15 cellular contexts compared by ENCODE assay signal in genomic region chr12:110050927-110051326, GRCh38.
"Had no signal": no experiment of that assay in that cellular context is flagged by ENCODE, and none has a peak within 500 bp of the region (broad histone marks: within the 10 kb centered on the region; RNA-seq: fewer than 3 reads in every experiment).

No MANE protein-coding gene starts in this region.

- DNase-seq: activated CD4-positive, alpha-beta T cell treated with anti-CD3 and anti-CD28 coated beads, Interleukin-2, amount 10 ng/mL, durations not matched to agents 7 days and 5 days; activated CD8-positive, alpha-beta memory T cell treated with anti-CD3 and anti-CD28 coated beads, Interleukin-2, amount 50 U/mL, for 4 hours; activated naive CD4-positive, alpha-beta T cell treated with anti-CD3 and anti-CD28 coated beads for 36 hours; activated T-cell treated with anti-CD3 and anti-CD28 coated beads, Interleukin-2, amount 50 U/mL, for 4 hours; central memory CD4-positive, alpha-beta T cell; dorsolateral prefrontal cortex; mesenchymal stem cell; mucosa of descending colon; naive thymus-derived CD4-positive, alpha-beta T cell; sigmoid colon; stimulated activated CD4-positive, alpha-beta T cell treated with anti-CD3 and anti-CD28 coated beads, Interleukin-4, amount 100 ng/mL, for 4 hours; stimulated activated naive CD4-positive, alpha-beta T cell had no signal

- ATAC-seq: activated T-cell treated with anti-CD3 and anti-CD28 coated beads, Interleukin-2, amount 50 U/mL, for 4 hours; mucosa of descending colon; naive thymus-derived CD4-positive, alpha-beta T cell had no signal

- FAIRE-seq: colon had no signal

- H3K4me3 Mint-ChIP-seq: activated CD4-positive, alpha-beta T cell treated with anti-CD3 and anti-CD28 coated beads, Interleukin-2, amount 10 ng/mL, durations not matched to agents 7 days and 5 days; activated naive CD4-positive, alpha-beta T cell treated with anti-CD3 and anti-CD28 coated beads for 36 hours; activated T-cell treated with anti-CD3 and anti-CD28 coated beads, Interleukin-2, amount 50 U/mL, for 4 hours; naive thymus-derived CD4-positive, alpha-beta T cell had no signal

- H3K4me3 ChIP-seq: dorsolateral prefrontal cortex, mucosa of descending colon, sigmoid colon had no signal

- H3K27ac Mint-ChIP-seq: activated naive CD4-positive, alpha-beta T cell treated with anti-CD3 and anti-CD28 coated beads for 36 hours; brain had no signal

- H3K9me3 ChIP-seq: mucosa of descending colon, neutrophil, sigmoid colon had no signal

- H3K27me3 Mint-ChIP-seq: activated CD4-positive, alpha-beta T cell treated with anti-CD3 and anti-CD28 coated beads, Interleukin-2, amount 10 ng/mL, durations not matched to agents 7 days and 5 days had no signal

- H3K36me3 ChIP-seq: neutrophil, sigmoid colon had no signal

- H3K27me3 ChIP-seq: dorsolateral prefrontal cortex, neutrophil, sigmoid colon had no signal

- H3K9me3 Mint-ChIP-seq: activated CD4-positive, alpha-beta T cell treated with anti-CD3 and anti-CD28 coated beads, Interleukin-2, amount 10 ng/mL, durations not matched to agents 7 days and 5 days; activated naive CD4-positive, alpha-beta T cell treated with anti-CD3 and anti-CD28 coated beads for 36 hours; activated T-cell treated with anti-CD3 and anti-CD28 coated beads, Interleukin-2, amount 50 U/mL, for 4 hours; brain; naive thymus-derived CD4-positive, alpha-beta T cell had no signal

- H3K27ac ChIP-seq: neutrophil, sigmoid colon had no signal
